ENCODE assay signal across 8 cellular contexts in genomic region chr3:66481071-66482001, GRCh38. TPM values are rescaled to one million over a fixed set of nuclear protein-coding genes. Genes with fewer than 3 reads are reported as not detected.
DNase-seq lines count a peak whose midpoint lies in the region; ATAC-seq and TF ChIP-seq lines count a peak whose summit lies in the region.

No MANE protein-coding gene starts in this region.

- H3K27me3 ChIP-seq in right atrium auricular region (no peaks in the 10 kb centered on the region), right lobe of liver (no peaks in the 10 kb centered on the region), aorta (ENCODE audit: control insufficient read depth in 1 of 2, insufficient read depth in 2 of 2, low read length in 1 of 2) (no peaks in the 10 kb centered on the region), GM23248 (replicated peaks; ENCODE audit: insufficient read depth) (no peaks in the 10 kb centered on the region), PC-9 (ENCODE audit: insufficient read depth, low read depth) (no peaks in the 10 kb centered on the region)

- DNase-seq in right atrium auricular region (ENCODE audit: low spot score) (no peak), left cardiac atrium (no peak), right lobe of liver (peak in 1 of 3 donors; percentile 59), aorta (no peak), GM23248 (no peak), PC-9 (no peak)
- DNase-seq in activated CD8-positive, alpha-beta memory T cell treated with anti-CD3 and anti-CD28 coated beads for 24 hours = no peak

- no peaks in the 10 kb centered on the region for H3K36me3 ChIP-seq in right atrium auricular region
- H3K36me3 ChIP-seq in right lobe of liver = no peaks in the 10 kb centered on the region
- no peaks in the 10 kb centered on the region for H3K36me3 ChIP-seq in aorta (ENCODE audit: control insufficient read depth in 1 of 2, insufficient read depth in 2 of 2, low read length in 1 of 2)
- no peaks in the 10 kb centered on the region for H3K36me3 ChIP-seq in GM23248 (ENCODE audit: low read depth)
- H3K36me3 ChIP-seq in PC-9 (ENCODE audit: low read depth) = no peaks in the 10 kb centered on the region

- intact Hi-C loops in left cardiac atrium (cut with DNase I) = loop anchor here in 1 of 2 donors (5.0 kb wide), 1 partner anchor 64 kb away; no protein-coding TSS in a partner anchor
- intact Hi-C loops in right lobe of liver (cut with DNase I) = no loop called here
- intact Hi-C loops in aorta (cut with DNase I) = no loop called here
- intact Hi-C loops in PC-9 (cut with micrococcal nuclease; ENCODE audit: unreplicated experiment) = no loop called here

- H4K20me1 ChIP-seq in GM23248 (ENCODE audit: insufficient read depth) = no peaks in the 10 kb centered on the region
- no peaks in the 10 kb centered on the region for H4K20me1 ChIP-seq in PC-9 (ENCODE audit: insufficient read depth)

- peaks cover 13% of the 10 kb centered on the region for H3F3A ChIP-seq in GM23248 (ENCODE audit: insufficient read depth)
- no peaks in the 10 kb centered on the region for H3F3A ChIP-seq in PC-9 (ENCODE audit: insufficient read depth, low read depth)

- no peak for ATAC-seq in left cardiac atrium
- ATAC-seq in right lobe of liver = peak; percentile 48 to 79 (median 56)
- no peak for ATAC-seq in aorta (ENCODE audit: low FRiP score)

- CTCF ChIA-PET in PC-9 (lab: Charles Lee) = no interaction called here

- no TSS peak for BruUV-seq in PC-9 (replicated peaks; lab: Mats Ljungman, UMichigan)

- H3K9ac ChIP-seq in GM23248 = no peak overlapping the region

- peaks cover 48% of the 10 kb centered on the region; the same call in 1 of the 2 replicates for H3K79me2 ChIP-seq in GM23248 (ENCODE audit: insufficient read depth)
- H3K79me2 ChIP-seq in PC-9 (ENCODE audit: low read depth) = no peaks in the 10 kb centered on the region

- H3K27ac ChIP-seq in right atrium auricular region (peak overlapping the region; percentile 93 to 97), right lobe of liver (peak overlapping the region in 1 of 3 donors; percentile 35), aorta (ENCODE audit: low read depth in 1 of 2, low read length in 2 of 2) (peak overlapping the region; percentile 37 to 76), GM23248 (no peak overlapping the region), PC-9 (no peak overlapping the region)

- TF ChIP-seq CTCF in right atrium auricular region (IDR thresholded peaks at IDR 0.05) = no peak
- no peak for TF ChIP-seq CTCF in WI38 (IDR thresholded peaks at IDR 0.05; ENCODE audit: low read depth, low read length)
- TF ChIP-seq CTCF in right lobe of liver (IDR thresholded peaks at IDR 0.05) = no peak
- no peak for TF ChIP-seq CTCF in PC-9 (conservative IDR thresholded peaks at IDR 0.05)

- H3K9me2 ChIP-seq in GM23248 (ENCODE audit: insufficient read depth) (no peaks in the 10 kb centered on the region), PC-9 (ENCODE audit: insufficient read depth) (no peaks in the 10 kb centered on the region)

- no peaks in the 10 kb centered on the region for H3K9me3 ChIP-seq in right atrium auricular region
- H3K9me3 ChIP-seq in right lobe of liver = no peaks in the 10 kb centered on the region
- no peaks in the 10 kb centered on the region for H3K9me3 ChIP-seq in aorta (ENCODE audit: control insufficient read depth, low read length)
- no peaks in the 10 kb centered on the region for H3K9me3 ChIP-seq in GM23248 (ENCODE audit: low read depth)
- H3K9me3 ChIP-seq in PC-9 (ENCODE audit: insufficient read depth, low read depth) = no peaks in the 10 kb centered on the region

- in situ Hi-C loops in GM23248 (cut with MboI) = no loop called here

- no peak overlapping the region for H2AFZ ChIP-seq in GM23248
- no peak overlapping the region for H2AFZ ChIP-seq in PC-9

- H3K4me1 ChIP-seq in right atrium auricular region (peaks cover 0 to 95% of the 10 kb centered on the region in 2 donors), right lobe of liver (peaks cover 0 to 59% (median 22%) of the 10 kb centered on the region in 4 donors), aorta (ENCODE audit: control insufficient read depth in 1 of 2, insufficient read depth in 2 of 2, low read length in 2 of 2) (peaks cover 4 to 25% of the 10 kb centered on the region in 2 donors), GM23248 (ENCODE audit: insufficient read depth) (peaks cover 30% of the 10 kb centered on the region), PC-9 (replicated peaks; ENCODE audit: insufficient read depth) (no peaks in the 10 kb centered on the region)

- no peak overlapping the region for H3K4me3 ChIP-seq in right atrium auricular region
- H3K4me3 ChIP-seq in WI38 (ENCODE audit: low read depth, low read length) = peak overlapping the region; percentile 15; the same call in 1 of the 2 replicates
- H3K4me3 ChIP-seq in right lobe of liver = no peak overlapping the region
- H3K4me3 ChIP-seq in aorta (ENCODE audit: low read length in 2 of 2) = no peak overlapping the region
- no peak overlapping the region for H3K4me3 ChIP-seq in GM23248
- H3K4me3 ChIP-seq in PC-9 = no peak overlapping the region

- POLR2A ChIA-PET in PC-9 (lab: Charles Lee; ENCODE audit: unreplicated experiment) = no interaction called here

- WGBS in right lobe of liver (ENCODE audit: insufficient coverage, low coverage, low lambda C conversion rate, missing lambda C conversion rate) = 14% methylated on average over 11 of the region's 13 CpGs
- 29 to 32% methylated on average over 13 of the region's 13 CpGs for WGBS in aorta, 2 donors
- 72 to 74% methylated on average over 13 of the region's 13 CpGs for WGBS in GM23248 (ENCODE audit: low coverage in 1 of 2, low lambda C conversion rate in 2 of 2, missing lambda C conversion rate in 2 of 2), 2 experiments

- H3K4me2 ChIP-seq in GM23248 (ENCODE audit: unreplicated experiment) = no peak overlapping the region
- H3K4me2 ChIP-seq in PC-9 = no peak overlapping the region

- no peak for TF ChIP-seq POLR2A in right lobe of liver (IDR thresholded peaks at IDR 0.05)

RNA-seq across cellular contexts. Expression of gene LRIG1, which starts 19.5 kb away (rescaled TPM):
- 100 to 1,000 TPM; 147 to 179 TPM for total RNA-seq in right atrium auricular region
- 100 to 1,000 TPM in 1 of 2 donors, 10 to 100 TPM in 1; 88.8 to 115 TPM for total RNA-seq in left cardiac atrium
- 10 to 100 TPM; 15.8 to 23.2 (median 17.8) TPM for total RNA-seq in right lobe of liver
- 100 to 1,000 TPM in 1 of 2 donors, 10 to 100 TPM in 1; 75.7 to 115 TPM for total RNA-seq in aorta
- 10 to 100 TPM; 15.0 to 62.1 TPM for polyA plus RNA-seq in aorta
- total RNA-seq in GM23248 (2014; rRNA removed; shearing (Covaris generic)) = 6.5 and 10.0 TPM in 2 replicates
- polyA plus RNA-seq in GM23248 (2016; fragmentation: Nextera tagmentation; extraction: Ambion mirVana) = 2.8 and 3.1 TPM in 2 replicates
- total RNA-seq in PC-9 (2021) = not detected in 2 replicates

Comparison
In these comparisons a context has a peak if more than half of its experiments do, and no peak if none do; other contexts are left out.
1. H3K27ac ChIP-seq: peak in right atrium auricular region (2 of 2) and aorta (2 of 2); none in GM23248 (single experiment) and PC-9 (single experiment).
2. ATAC-seq: peak in right lobe of liver (4 of 4); none in left cardiac atrium (0 of 2) and aorta (single experiment).